24 cellular contexts compared by ENCODE assay signal in genomic region chr13:44058586-44059238, GRCh38.
DNase-seq lines count a peak whose midpoint lies in the region; ATAC-seq lines count a peak whose summit lies in the region.
"Had no signal": no experiment of that assay in that cellular context is flagged by ENCODE, and none has a peak within 500 bp of the region (broad histone marks: within the 10 kb centered on the region; RNA-seq: fewer than 3 reads in every experiment).

No MANE protein-coding gene starts in this region.

- H3K36me3 ChIP-seq in endocrine pancreas (ENCODE audit: control insufficient read depth, insufficient read depth, low read length) = no peaks in the 10 kb centered on the region
- H3K36me3 ChIP-seq: lower lobe of right lung, tibial artery had no signal

- H3K4me3 ChIP-seq in endocrine pancreas (ENCODE audit: control insufficient read depth, insufficient read depth, low read length) = peak overlapping the region; percentile 38
- H3K4me3 ChIP-seq: lower lobe of right lung, tibial artery had no signal

- DNase-seq in NCI-H524 (lab: John Stamatoyannopoulos, UW) = peak; percentile 13 to 50
- DNase-seq in NCI-H524 treated with DMSO at 0.1 percent for 48 hours (lab: John Stamatoyannopoulos, UW) = no peak
- peak; percentile 75 for DNase-seq in NCI-H446 treated with DMSO at 0.1 percent for 48 hours (lab: John Stamatoyannopoulos, UW)
- no peak for DNase-seq in sciatic nerve (ENCODE audit: low spot score)
- no peak for DNase-seq in stimulated activated CD4-positive, alpha-beta T cell treated with anti-CD3 and anti-CD28 coated beads, Interleukin-1b, Interleukin-23, amount 100 ng/mL, for 48 hours
- DNase-seq in NCI-H748 (lab: John Stamatoyannopoulos, UW; ENCODE audit: unreplicated experiment) = no peak
- DNase-seq in NCI-H748 treated with DMSO at 0.1 percent for 48 hours (lab: John Stamatoyannopoulos, UW) = no peak
- DNase-seq: 8988T; activated CD4-positive, alpha-beta memory T cell treated with anti-CD3 and anti-CD28 coated beads for 36 hours; activated CD4-positive, CD25-positive, alpha-beta regulatory T cell treated with anti-CD3 and anti-CD28 coated beads, Interleukin-2, amount 50 U/mL, for 72 hours; anterior cingulate cortex; CD4-positive, alpha-beta memory T cell; central memory CD4-positive, alpha-beta T cell; GOT3; HFFc6; KBM-7; kidney; lower lobe of right lung; MM.1S; NCI-H1436; nephron progenitor cell; tibial artery had no signal

- H3K4me1 ChIP-seq in endocrine pancreas (ENCODE audit: control insufficient read depth, insufficient read depth, low read length) = no peaks in the 10 kb centered on the region

- peak; percentile 65 for ATAC-seq in sciatic nerve
- ATAC-seq: lower lobe of right lung, Panc1 had no signal

- H3K9me3 ChIP-seq in endocrine pancreas (ENCODE audit: control insufficient read depth, low read length) = no peaks in the 10 kb centered on the region
- H3K9me3 ChIP-seq: lower lobe of right lung, tibial artery had no signal

- H3K27me3 ChIP-seq in endocrine pancreas (ENCODE audit: control insufficient read depth, insufficient read depth, low read length) = no peaks in the 10 kb centered on the region
- H3K27me3 ChIP-seq: tibial artery had no signal

- intact Hi-C loops in sciatic nerve (cut with DNase I) = no loop called here

- no peak overlapping the region for H3K9ac ChIP-seq in endocrine pancreas (ENCODE audit: control insufficient read depth, insufficient read depth, low read length)

Comparison
In these comparisons a context has a peak if more than half of its experiments do, and no peak if none do; other contexts are left out.
1. DNase-seq: peak in NCI-H524 (2 of 2) and NCI-H446 treated with DMSO at 0.1 percent for 48 hours (single experiment); none in NCI-H524 treated with DMSO at 0.1 percent for 48 hours (single experiment), sciatic nerve (single experiment), stimulated activated CD4-positive, alpha-beta T cell treated with anti-CD3 and anti-CD28 coated beads, Interleukin-1b, Interleukin-23, amount 100 ng/mL, for 48 hours (single experiment), NCI-H748 (single experiment) and NCI-H748 treated with DMSO at 0.1 percent for 48 hours (single experiment).